ENCODE assay signal across 13 cellular contexts in the genomic region with DNA sequence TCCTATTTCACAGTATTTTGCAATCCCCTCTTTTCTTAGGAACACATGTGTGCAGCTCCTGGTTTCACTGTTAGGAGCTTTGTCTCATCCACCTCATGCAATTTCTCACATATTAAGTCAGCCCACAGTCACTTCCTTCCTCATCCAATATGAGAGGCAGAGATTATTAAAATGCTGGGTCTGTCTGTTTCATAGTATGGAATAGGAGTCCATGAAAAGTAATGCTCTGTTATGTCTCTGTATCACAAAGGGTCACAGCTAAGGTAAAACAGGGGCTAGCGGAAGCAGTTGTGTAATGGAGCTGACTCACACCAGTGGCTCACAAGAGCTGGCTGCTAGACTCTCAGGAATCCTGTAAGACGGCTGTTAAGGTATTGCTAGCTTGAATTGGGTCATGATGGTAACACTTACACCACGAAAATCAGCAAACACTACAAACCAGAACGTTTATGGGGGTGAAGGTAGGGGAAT.
DNase-seq lines count a peak whose midpoint lies in the region; ATAC-seq and TF ChIP-seq lines count a peak whose summit lies in the region.
"Had no signal": no experiment of that assay in that cellular context is flagged by ENCODE, and none has a peak within 500 bp of the region (broad histone marks: within the 10 kb centered on the region; RNA-seq: fewer than 3 reads in every experiment).

No MANE protein-coding gene starts in this region.

- DNase-seq in GM04504 (ENCODE audit: low read depth) (peak; percentile 62), OCI-M1 (lab: John Stamatoyannopoulos, UW) (peak; percentile 15), epidermal melanocyte (ENCODE audit: insufficient read length, low spot score) (peak; percentile 27), trophoblast cell (peak; percentile 85 to 90), type B pancreatic cell (ENCODE audit: extremely low spot score, unreplicated experiment) (no peak), NCI-H524 treated with DMSO at 0.1 percent for 48 hours (lab: John Stamatoyannopoulos, UW) (no peak), iPS-NIHi11 (ENCODE audit: low spot score) (no peak)
- DNase-seq: activated naive CD4-positive, alpha-beta T cell; GDM1; heart right ventricle; NCI-H2171 treated with DMSO at 0.1 percent for 48 hours; posterior cingulate gyrus had no signal

- no peak overlapping the region for H4K8ac ChIP-seq in trophoblast cell (ENCODE audit: low read depth, low read length)

- peak overlapping the region; percentile 56 for H3K27ac ChIP-seq in trophoblast cell (ENCODE audit: low read depth, low read length)
- H3K27ac ChIP-seq: heart right ventricle had no signal

- no peak overlapping the region for H3K14ac ChIP-seq in trophoblast cell (ENCODE audit: low read length)

- H2BK120ac ChIP-seq in trophoblast cell (ENCODE audit: insufficient read depth, low read length, poor library complexity): no peak overlapping the region

- no peak overlapping the region for H3K4me2 ChIP-seq in trophoblast cell (ENCODE audit: low read length)

- WGBS in trophoblast cell (ENCODE audit: extremely low coverage, insufficient coverage, insufficient read length): no CpG with 5 or more reads among the region's 4 CpGs

- peaks cover 12% of the 10 kb centered on the region for H3K36me3 Mint-ChIP-seq in type B pancreatic cell

- H3K36me3 ChIP-seq in trophoblast cell (ENCODE audit: control insufficient read depth in 1 of 2, insufficient read depth in 2 of 2, low read length in 2 of 2): peaks cover 0 to 2% of the 10 kb centered on the region in 2 experiments
- H3K36me3 ChIP-seq: heart right ventricle had no signal

- H3K4ac ChIP-seq in trophoblast cell (ENCODE audit: low read depth, low read length): no peak overlapping the region

- H3K4me1 ChIP-seq in trophoblast cell (ENCODE audit: control insufficient read depth in 1 of 2, insufficient read depth in 2 of 2, low read length in 2 of 2): peaks cover 3 to 5% of the 10 kb centered on the region in 2 experiments
- H3K4me1 ChIP-seq: heart right ventricle had no signal

- no peak overlapping the region for H3K27ac Mint-ChIP-seq in type B pancreatic cell

- H3K4me3 ChIP-seq in trophoblast cell (ENCODE audit: low read depth, low read length): no peak overlapping the region
- H3K4me3 ChIP-seq: heart right ventricle had no signal

- H2BK5ac ChIP-seq in trophoblast cell (ENCODE audit: low read depth, low read length, poor library complexity): no peak overlapping the region

- no peaks in the 10 kb centered on the region for H3K4me1 Mint-ChIP-seq in type B pancreatic cell (ENCODE audit: unreplicated experiment)

- no peak overlapping the region for H2AK5ac ChIP-seq in trophoblast cell (ENCODE audit: low read length)

- ATAC-seq in HG03521 (IDR thresholded peaks at IDR 0.05; ENCODE audit: unreplicated experiment): no peak
- ATAC-seq: heart right ventricle had no signal

- H3K4me3 Mint-ChIP-seq in type B pancreatic cell: no peak overlapping the region

- H3K27me3 ChIP-seq in trophoblast cell (ENCODE audit: insufficient read depth, low read length): no peaks in the 10 kb centered on the region
- H3K27me3 ChIP-seq: heart right ventricle had no signal

- H3K18ac ChIP-seq in trophoblast cell (ENCODE audit: low read length): no peak overlapping the region

- H3K9ac ChIP-seq in trophoblast cell (ENCODE audit: low read length): no peak overlapping the region

- H3K27me3 Mint-ChIP-seq in type B pancreatic cell: no peaks in the 10 kb centered on the region

- H2AFZ ChIP-seq in trophoblast cell (ENCODE audit: insufficient read depth, low read length, poor library complexity): no peak overlapping the region

- no peak for TF ChIP-seq CTCF in type B pancreatic cell (conservative IDR thresholded peaks at IDR 0.05)

- H3K79me1 ChIP-seq in trophoblast cell (ENCODE audit: low read length): peaks cover 5% of the 10 kb centered on the region

- no peaks in the 10 kb centered on the region for H3K79me2 ChIP-seq in trophoblast cell (ENCODE audit: control insufficient read depth, insufficient read depth, low read length, poor library complexity)

- peaks cover 7% of the 10 kb centered on the region for H3K9me3 ChIP-seq in trophoblast cell (ENCODE audit: insufficient read depth, low read depth, low read length)

- no peak overlapping the region for H3K23ac ChIP-seq in trophoblast cell (ENCODE audit: low read length)

- no peak overlapping the region for H4K91ac ChIP-seq in trophoblast cell (ENCODE audit: low read depth, low read length)

- H4K12ac ChIP-seq in trophoblast cell (ENCODE audit: low read depth, low read length): no peak overlapping the region

- no peak overlapping the region for H2BK12ac ChIP-seq in trophoblast cell (ENCODE audit: low read length)

- peaks cover 17% of the 10 kb centered on the region for H3K9me3 Mint-ChIP-seq in type B pancreatic cell

Comparison
In these comparisons a context has a peak if more than half of its experiments do, and no peak if none do; other contexts are left out.
1. DNase-seq: peak in GM04504 (single experiment), OCI-M1 (single experiment), epidermal melanocyte (single experiment) and trophoblast cell (2 of 2); none in type B pancreatic cell (single experiment), NCI-H524 treated with DMSO at 0.1 percent for 48 hours (single experiment) and iPS-NIHi11 (single experiment).